8 cellular contexts compared by ENCODE assay signal in the genomic region with DNA sequence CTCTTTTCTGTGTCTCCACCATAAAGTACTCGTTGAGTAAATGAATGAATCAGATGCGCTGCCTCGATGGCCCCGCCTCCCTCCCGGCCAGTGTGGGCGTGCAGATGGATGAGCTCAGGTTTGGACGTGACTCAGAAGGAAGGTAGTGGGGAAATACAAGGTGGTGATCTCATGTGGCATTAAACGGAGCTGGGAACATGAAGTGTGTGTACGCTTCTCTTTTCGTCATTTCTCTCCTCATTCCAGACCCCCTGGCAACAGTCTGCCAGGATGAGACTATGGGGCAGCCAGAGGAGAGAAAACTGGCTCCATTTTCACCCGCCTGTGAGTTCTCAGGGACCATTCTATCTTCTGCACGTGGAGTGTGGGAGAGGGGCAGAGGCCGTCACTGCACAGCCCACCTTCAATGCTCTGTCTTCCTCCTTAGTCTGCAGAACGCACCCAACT.
A peak's percentile ranks its signal among the peaks of the same experiment; 100 is the strongest.
DNase-seq lines count a peak whose midpoint lies in the region; ATAC-seq and TF ChIP-seq lines count a peak whose summit lies in the region.

No MANE protein-coding gene starts in this region.

- no peaks in the 10 kb centered on the region for H3K36me3 Mint-ChIP-seq in endodermal cell (ENCODE audit: low read depth)

- no peak for TF ChIP-seq CTCF in GM06990 (IDR thresholded peaks at IDR 0.05; ENCODE audit: insufficient read depth, low read length, poor library complexity, severe bottlenecking)
- no peak for TF ChIP-seq CTCF in endodermal cell (conservative IDR thresholded peaks at IDR 0.05)
- TF ChIP-seq CTCF in GM10266 (IDR thresholded peaks at IDR 0.05; ENCODE audit: control insufficient read depth, insufficient read depth, low read depth, missing control alignments), result no peak

- H3K36me3 ChIP-seq in GM06990 (ENCODE audit: control insufficient read depth, insufficient read depth, low read length), result no peaks in the 10 kb centered on the region
- no peaks in the 10 kb centered on the region for H3K36me3 ChIP-seq in endodermal cell (ENCODE audit: control insufficient read depth, insufficient read depth, low read length)

- WGBS in endodermal cell (ENCODE audit: insufficient coverage in 1 of 2, insufficient read length in 1 of 2), 2 experiments, result 58 to 75% methylated on average over 5 to 14 of the region's 14 CpGs

- no peak overlapping the region for H3K27ac ChIP-seq in endodermal cell (ENCODE audit: low read depth, low read length)

- H3K9ac ChIP-seq in endodermal cell (ENCODE audit: extremely low read depth, low read length, poor library complexity, severe bottlenecking), result no peak overlapping the region

- no peak overlapping the region for H3K4me3 ChIP-seq in GM06990 (replicated peaks; ENCODE audit: low read depth, low read length)
- no peak overlapping the region for H3K4me3 ChIP-seq in endodermal cell (ENCODE audit: low read length)

- H3K9me3 ChIP-seq in endodermal cell (ENCODE audit: control insufficient read depth, low read length), result no peaks in the 10 kb centered on the region

- ATAC-seq in sciatic nerve, result peak; percentile 31
- no peak for ATAC-seq in GM18873 (IDR thresholded peaks at IDR 0.05; ENCODE audit: low FRiP score, unreplicated experiment)
- no peak for ATAC-seq in GM19351 (IDR thresholded peaks at IDR 0.05; ENCODE audit: unreplicated experiment)
- ATAC-seq in GM21381 (IDR thresholded peaks at IDR 0.05; ENCODE audit: unreplicated experiment), result no peak

- H3K4me1 ChIP-seq in endodermal cell (ENCODE audit: control insufficient read depth, insufficient read depth, low read length), result peaks cover 24% of the 10 kb centered on the region

- H3K4me3 Mint-ChIP-seq in endodermal cell, result no peak overlapping the region

- H3K27me3 Mint-ChIP-seq in endodermal cell (ENCODE audit: insufficient read depth), result no peaks in the 10 kb centered on the region

- intact Hi-C loops in sciatic nerve (cut with DNase I), result no loop called here

- H3K27ac Mint-ChIP-seq in endodermal cell, result peak overlapping the region; percentile 9

- peaks cover 1% of the 10 kb centered on the region for H3K27me3 ChIP-seq in GM06990 (replicated peaks; ENCODE audit: control insufficient read depth, insufficient read depth, low read length)
- no peaks in the 10 kb centered on the region for H3K27me3 ChIP-seq in endodermal cell (ENCODE audit: control insufficient read depth, insufficient read depth, low read length, poor library complexity, severe bottlenecking)

- peaks cover 77% of the 10 kb centered on the region for H3K4me1 Mint-ChIP-seq in endodermal cell

- H3K9me3 Mint-ChIP-seq in endodermal cell, result no peaks in the 10 kb centered on the region

- DNase-seq in GM06990 (ENCODE audit: extremely low read depth, insufficient read length), result peak; percentile 32
- peak; percentile 44 for DNase-seq in NCI-H460 (ENCODE audit: extremely low read depth, low read depth)
- peak; percentile 67 for DNase-seq in endodermal cell
- DNase-seq in sciatic nerve (ENCODE audit: low spot score), result no peak
- DNase-seq in GM10266 (ENCODE audit: extremely low spot score), result no peak

Comparison
In these comparisons a context has a peak if more than half of its experiments do, and no peak if none do; other contexts are left out.
1. DNase-seq: peak in GM06990 (single experiment), NCI-H460 (single experiment) and endodermal cell (single experiment); none in sciatic nerve (single experiment) and GM10266 (single experiment).